In the genomic region with DNA sequence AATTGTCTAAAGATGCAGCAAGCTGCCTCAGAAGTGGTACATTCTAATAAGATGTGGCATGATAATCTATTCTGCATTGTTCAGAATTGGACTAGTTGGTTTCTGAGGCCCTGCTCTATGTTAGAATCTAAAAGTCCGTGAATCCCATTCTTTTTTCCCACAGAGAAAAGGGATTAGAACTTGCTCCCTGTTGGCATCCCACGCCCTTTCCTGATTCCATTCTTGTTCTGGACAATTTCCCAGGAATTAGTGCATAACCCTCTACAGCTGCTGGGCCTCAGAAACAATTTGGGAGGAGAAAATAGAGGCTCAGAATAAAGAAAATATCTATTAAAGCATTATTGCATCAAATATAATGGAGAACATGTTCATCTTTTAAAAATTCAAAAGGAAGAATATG, we compare ENCODE assay signal across 20 cellular contexts.
"Had no signal": no experiment of that assay in that cellular context is flagged by ENCODE, and none has a peak within 500 bp of the region (broad histone marks: within the 10 kb centered on the region; RNA-seq: fewer than 3 reads in every experiment).

No MANE protein-coding gene starts in this region.

- H3K27ac Mint-ChIP-seq: dendritic cell treated with granulocyte-macrophage colony-stimulating factor and Interleukin-4, amounts not matched to agents 40 ng/mL and 50 ng/mL, for 4 days; effector memory CD8-positive, alpha-beta T cell; natural killer cell; progenitor cell of endocrine pancreas; type B pancreatic cell had no signal

- H3K4me3 Mint-ChIP-seq: dendritic cell treated with granulocyte-macrophage colony-stimulating factor and Interleukin-4, amounts not matched to agents 40 ng/mL and 50 ng/mL, for 4 days; effector memory CD8-positive, alpha-beta T cell; natural killer cell; type B pancreatic cell had no signal

- H3K27ac ChIP-seq: esophagus squamous epithelium, heart right ventricle, pancreas, suprapubic skin, thyroid gland, uterus had no signal

- H3K4me1 ChIP-seq: esophagus squamous epithelium, pancreas, suprapubic skin, thyroid gland, uterus had no signal

- H3K27me3 ChIP-seq: esophagus squamous epithelium, heart right ventricle, pancreas, suprapubic skin, thyroid gland, uterus had no signal

- H3K4me1 Mint-ChIP-seq: natural killer cell had no signal

- H3K9me3 Mint-ChIP-seq: dendritic cell treated with granulocyte-macrophage colony-stimulating factor and Interleukin-4, amounts not matched to agents 40 ng/mL and 50 ng/mL, for 4 days; type B pancreatic cell had no signal

- DNase-seq: effector memory CD8-positive, alpha-beta T cell; esophagus squamous epithelium; heart right ventricle; hypothalamus; kidney glomerular epithelial cell; mammary epithelial cell; mucosa of descending colon; natural killer cell; occipital lobe; pancreas; right cardiac atrium; stimulated activated CD4-positive, alpha-beta T cell treated with anti-CD3 and anti-CD28 coated beads, Interleukin-2, amount 100 ng/mL, for 48 hours; stimulated activated naive CD4-positive, alpha-beta T cell treated with Interleukin-2 at 50 U/mL for 16 hours; thyroid gland; uterus had no signal

- H3K4me3 ChIP-seq: esophagus squamous epithelium, heart right ventricle, mucosa of descending colon, pancreas, smooth muscle cell, suprapubic skin, thyroid gland, uterus had no signal

- H3K36me3 Mint-ChIP-seq: natural killer cell, type B pancreatic cell had no signal

- H3K9me3 ChIP-seq: esophagus squamous epithelium, heart right ventricle, mucosa of descending colon, pancreas, suprapubic skin, thyroid gland, uterus had no signal

- H3K27me3 Mint-ChIP-seq: dendritic cell treated with granulocyte-macrophage colony-stimulating factor and Interleukin-4, amounts not matched to agents 40 ng/mL and 50 ng/mL, for 4 days; effector memory CD8-positive, alpha-beta T cell; progenitor cell of endocrine pancreas; type B pancreatic cell had no signal

- H3K36me3 ChIP-seq: esophagus squamous epithelium, heart right ventricle, pancreas, suprapubic skin, thyroid gland, uterus had no signal

- ATAC-seq: effector memory CD8-positive, alpha-beta T cell; heart right ventricle; mucosa of descending colon; natural killer cell; pancreas; right cardiac atrium had no signal
